Comparison of ENCODE assay signal across 23 cellular contexts in the genomic region with DNA sequence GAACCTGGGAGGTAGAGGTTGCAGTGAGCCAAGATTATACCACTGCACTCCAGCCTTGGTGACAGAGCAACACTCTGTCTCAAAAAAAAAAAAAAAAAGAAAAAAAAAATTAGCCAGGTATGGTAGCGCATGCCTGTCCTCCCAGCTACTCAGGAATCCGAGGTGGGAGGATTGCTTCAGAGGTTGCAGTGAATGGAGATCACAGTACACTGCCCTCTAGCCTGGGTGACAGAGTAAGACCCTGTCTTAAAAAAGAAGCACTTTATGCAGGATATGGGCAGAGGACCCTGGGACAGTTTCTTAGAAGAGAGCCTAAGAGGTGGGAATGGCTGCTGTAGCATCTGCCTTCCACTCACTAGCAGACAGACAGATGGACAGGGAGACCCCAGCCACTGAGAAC. TPM values are rescaled to one million over a fixed set of nuclear protein-coding genes. Genes with fewer than 3 reads are reported as not detected.
DNase-seq lines count a peak whose midpoint lies in the region; ATAC-seq, FAIRE-seq and TF ChIP-seq lines count a peak whose summit lies in the region.
"Had no signal": no experiment of that assay in that cellular context is flagged by ENCODE, and none has a peak within 500 bp of the region (broad histone marks: within the 10 kb centered on the region; RNA-seq: fewer than 3 reads in every experiment).

No MANE protein-coding gene starts in this region.

- no peak overlapping the region for H3K18ac ChIP-seq in H9 (ENCODE audit: insufficient read length, low read depth, low read length)

- H3K9ac ChIP-seq in H9 (ENCODE audit: extremely low read depth, insufficient read length, low read length), result no peak overlapping the region
- H3K9ac ChIP-seq in kidney (ENCODE audit: low read length in 2 of 2), result no peak overlapping the region

- no peak for FAIRE-seq in kidney (lab: Jason Lieb, UNC)
- FAIRE-seq: GM19239 had no signal

- H4K91ac ChIP-seq in H9 (ENCODE audit: insufficient read length, low read depth, low read length), result no peak overlapping the region

- TF ChIP-seq POLR2A in sigmoid colon (IDR thresholded peaks at IDR 0.05), result no peak

- no peak overlapping the region for H3K4me3 ChIP-seq in kidney (ENCODE audit: low read length in 2 of 2)
- no peak overlapping the region for H3K4me3 ChIP-seq in sigmoid colon
- H3K4me3 ChIP-seq: HAP-1, Peyer's patch, SJCRH30 had no signal

- H4K5ac ChIP-seq in H9 (ENCODE audit: insufficient read length, low read depth, low read length), result no peak overlapping the region

- peak; percentile 30; the same call in 1 of the 3 replicates for TF ChIP-seq CTCF in H9 (conservative IDR thresholded peaks at IDR 0.05)
- no peak for TF ChIP-seq CTCF in WTC11 (IDR thresholded peaks at IDR 0.05)
- TF ChIP-seq CTCF in kidney (IDR thresholded peaks at IDR 0.05; ENCODE audit: borderline replicate concordance, extremely low read depth, insufficient read depth), result peak; percentile 15
- no peak for TF ChIP-seq CTCF in sigmoid colon (IDR thresholded peaks at IDR 0.05)

- H3K9me3 ChIP-seq in H9 (ENCODE audit: control insufficient read depth, low read depth, low read length) (no peaks in the 10 kb centered on the region), kidney (ENCODE audit: control insufficient read depth in 1 of 2, low read length in 2 of 2) (no peaks in the 10 kb centered on the region), sigmoid colon (no peaks in the 10 kb centered on the region)
- H3K9me3 ChIP-seq: HAP-1, Peyer's patch, SJCRH30 had no signal

- H4K20me1 ChIP-seq in H9 (ENCODE audit: control insufficient read depth, insufficient read depth, insufficient read length), result no peaks in the 10 kb centered on the region

- no peaks in the 10 kb centered on the region for H3K79me1 ChIP-seq in H9 (ENCODE audit: insufficient read depth, low read depth, low read length, poor library complexity, severe bottlenecking)

- no peak overlapping the region for H3T11ph ChIP-seq in H9 (ENCODE audit: low read length)

- no peaks in the 10 kb centered on the region for H3K9me3 Mint-ChIP-seq in H9
- H3K9me3 Mint-ChIP-seq in WTC11, result no peaks in the 10 kb centered on the region
- no peaks in the 10 kb centered on the region for H3K9me3 Mint-ChIP-seq in activated CD4-positive, alpha-beta memory T cell treated with anti-CD3 and anti-CD28 coated beads for 36 hours
- H3K9me3 Mint-ChIP-seq: CD8-positive, alpha-beta memory T cell had no signal

- H2BK5ac ChIP-seq in H9 (ENCODE audit: insufficient read length, low read length), result no peak overlapping the region

- no peaks in the 10 kb centered on the region for H3K79me2 ChIP-seq in H9 (ENCODE audit: insufficient read depth, low read length)

- no peak for TF ChIP-seq EP300 in sigmoid colon (IDR thresholded peaks at IDR 0.05)

- no peak overlapping the region for H2BK120ac ChIP-seq in H9 (ENCODE audit: low read depth, low read length, poor library complexity, severe bottlenecking)

- no peaks in the 10 kb centered on the region for H3K23me2 ChIP-seq in H9 (ENCODE audit: insufficient read length, low read depth, low read length, poor library complexity, severe bottlenecking)

- H2AFZ ChIP-seq in H9 (ENCODE audit: low read length), result no peak overlapping the region

- H3K27me3 Mint-ChIP-seq in H9 (ENCODE audit: low read depth), result no peaks in the 10 kb centered on the region
- no peaks in the 10 kb centered on the region for H3K27me3 Mint-ChIP-seq in WTC11 (ENCODE audit: low read depth)
- no peaks in the 10 kb centered on the region for H3K27me3 Mint-ChIP-seq in activated CD4-positive, alpha-beta memory T cell treated with anti-CD3 and anti-CD28 coated beads for 36 hours
- H3K27me3 Mint-ChIP-seq: CD8-positive, alpha-beta memory T cell had no signal

- no peak overlapping the region for H3K4me3 Mint-ChIP-seq in H9
- H3K4me3 Mint-ChIP-seq in WTC11, result no peak overlapping the region
- no peak overlapping the region for H3K4me3 Mint-ChIP-seq in activated CD4-positive, alpha-beta memory T cell treated with anti-CD3 and anti-CD28 coated beads for 36 hours
- H3K4me3 Mint-ChIP-seq: CD8-positive, alpha-beta memory T cell had no signal

- H3K27ac ChIP-seq in H9 (ENCODE audit: insufficient read length, low read depth, low read length), result no peak overlapping the region
- no peak overlapping the region for H3K27ac ChIP-seq in kidney (ENCODE audit: low read depth in 2 of 2, low read length in 2 of 2)
- no peak overlapping the region for H3K27ac ChIP-seq in sigmoid colon
- H3K27ac ChIP-seq: C4-2B, Peyer's patch, SJCRH30 had no signal

- no peaks in the 10 kb centered on the region for H3K4me1 Mint-ChIP-seq in H9
- H3K4me1 Mint-ChIP-seq in WTC11, result no peaks in the 10 kb centered on the region
- H3K4me1 Mint-ChIP-seq in activated CD4-positive, alpha-beta memory T cell treated with anti-CD3 and anti-CD28 coated beads for 36 hours (ENCODE audit: low read depth), result peaks cover 2% of the 10 kb centered on the region

- no peaks in the 10 kb centered on the region for H3K27me3 ChIP-seq in H9 (ENCODE audit: insufficient read depth, low read length)
- no peaks in the 10 kb centered on the region for H3K27me3 ChIP-seq in sigmoid colon
- H3K27me3 ChIP-seq: Peyer's patch, SJCRH30 had no signal

- H2BK12ac ChIP-seq in H9 (ENCODE audit: insufficient read length, low read depth, low read length), result no peak overlapping the region

- H3K23ac ChIP-seq in H9 (ENCODE audit: insufficient read length, low read depth, low read length), result no peak overlapping the region

- H3K4me2 ChIP-seq in H9 (ENCODE audit: insufficient read depth, insufficient read length, low read length), result no peak overlapping the region

- DNase-seq in H9 (no peak), WTC11 (ENCODE audit: low spot score) (no peak), kidney (no peak), sigmoid colon (peak; percentile 22), NCI-H748 treated with DMSO at 0.1 percent for 48 hours (lab: John Stamatoyannopoulos, UW) (no peak)
- DNase-seq in activated CD4-positive, alpha-beta memory T cell treated with anti-CD3 and anti-CD28 coated beads for 36 hours, result no peak
- no peak for DNase-seq in activated CD4-positive, alpha-beta T cell treated with anti-CD3 and anti-CD28 coated beads for 4 hours
- DNase-seq: ACHN; Calu3; CD8-positive, alpha-beta memory T cell; DMS153; GDM1; KBM-7; NCI-H1105; NCI-H146; NCI-H2029; NCI-H524 treated with DMSO at 0.1 percent for 48 hours; Peyer's patch; SJCRH30 had no signal

- peak; percentile 69 for ATAC-seq in WTC11

- no peak overlapping the region for H2BK15ac ChIP-seq in H9 (ENCODE audit: low read depth, low read length)

- H3K4ac ChIP-seq in H9 (ENCODE audit: low read depth, low read length), result no peak overlapping the region

- no peak overlapping the region for H4K8ac ChIP-seq in H9 (replicated peaks; ENCODE audit: insufficient read length, low read depth, low read length)

- no CpG with 5 or more reads among the region's 2 CpGs for WGBS in H9 (ENCODE audit: extremely low coverage, insufficient read length, low lambda C conversion rate)
- WGBS in sigmoid colon, 2 donors, result 84 to 88% methylated on average over 2 of the region's 2 CpGs

- no peak overlapping the region for H3K14ac ChIP-seq in H9 (ENCODE audit: insufficient read depth, low read length)

- no peak overlapping the region; a peak in 1 of 7 replicates for H3K27ac Mint-ChIP-seq in H9
- no peak overlapping the region for H3K27ac Mint-ChIP-seq in WTC11
- no peak overlapping the region for H3K27ac Mint-ChIP-seq in activated CD4-positive, alpha-beta memory T cell treated with anti-CD3 and anti-CD28 coated beads for 36 hours

- H3K36me3 Mint-ChIP-seq in H9 (ENCODE audit: insufficient read depth in 1 of 3, low read depth in 3 of 3) (peaks cover 10 to 51% (median 41%) of the 10 kb centered on the region in 3 experiments), WTC11 (peaks cover 13% of the 10 kb centered on the region)
- H3K36me3 Mint-ChIP-seq in activated CD4-positive, alpha-beta memory T cell treated with anti-CD3 and anti-CD28 coated beads for 36 hours, result no peaks in the 10 kb centered on the region

- H3K36me3 ChIP-seq in kidney (ENCODE audit: control insufficient read depth in 1 of 2, insufficient read depth in 2 of 2, low read length in 2 of 2), result no peaks in the 10 kb centered on the region
- no peaks in the 10 kb centered on the region for H3K36me3 ChIP-seq in sigmoid colon
- H3K36me3 ChIP-seq: Peyer's patch had no signal

- no peak overlapping the region for H3K56ac ChIP-seq in H9 (ENCODE audit: insufficient read length, low read depth, low read length)

- POLR2A ChIA-PET in WTC11 (lab: Charles Lee), result interaction anchor here (0.6 kb wide), 1 partner anchor 45 kb away, joined by 3 read pairs; no protein-coding TSS in a partner anchor
- POLR2A ChIA-PET in activated CD4-positive, alpha-beta memory T cell treated with anti-CD3 and anti-CD28 coated beads for 36 hours (lab: Charles Lee), result no interaction called here

- CTCF ChIA-PET in WTC11 (lab: Charles Lee), result interaction anchor here (0.7 to 3.8 kb wide), 10 partner anchors 24 to 103 kb away, joined by 3 to 17 read pairs (median 4); a partner anchor contains a TSS
- CTCF ChIA-PET in activated CD4-positive, alpha-beta memory T cell treated with anti-CD3 and anti-CD28 coated beads for 36 hours (lab: Charles Lee), result interaction anchor here (0.6 kb wide), 1 partner anchor 343 kb away, joined by 3 read pairs; no protein-coding TSS in a partner anchor

- H2AK5ac ChIP-seq in H9 (ENCODE audit: insufficient read length, low read length), result no peak overlapping the region

- H3K4me1 ChIP-seq in H9 (ENCODE audit: insufficient read depth, low read length) (no peaks in the 10 kb centered on the region), kidney (ENCODE audit: control insufficient read depth in 1 of 2, insufficient read depth in 1 of 2, low read depth in 1 of 2, low read length in 2 of 2) (no peaks in the 10 kb centered on the region), sigmoid colon (peaks cover 0 to 9% (median 5%) of the 10 kb centered on the region in 4 donors)
- H3K4me1 ChIP-seq: HAP-1, Peyer's patch, SJCRH30 had no signal

- no peak overlapping the region for H2BK20ac ChIP-seq in H9 (ENCODE audit: low read depth, low read length, poor library complexity, severe bottlenecking)

- intact Hi-C loops in kidney (cut with DNase I), result no loop called here
- intact Hi-C loops in sigmoid colon (cut with DNase I), result no loop called here
- intact Hi-C loops in activated CD4-positive, alpha-beta memory T cell treated with anti-CD3 and anti-CD28 coated beads for 36 hours (cut with micrococcal nuclease), result no loop called here

RNA-seq across cellular contexts. Expression of a gene that starts 23.0 kb away (rescaled TPM):
- total RNA-seq in H9 (2021), result 24.5 and 24.7 TPM in 2 replicates
- 30.8 to 33.3 TPM (median 33.3 TPM) in 3 replicates for total RNA-seq in WTC11 (2021)
- 1.7 TPM for total RNA-seq in kidney
- polyA plus RNA-seq in kidney (ENCODE audit: insufficient read depth, low read depth, low replicate concordance), result 0.13 TPM
- total RNA-seq in sigmoid colon, result under 1 TPM in 3 of 4 donors, not detected in 1; 0.55 to 0.81 (median 0.71) TPM
- polyA plus RNA-seq in sigmoid colon, result 10 to 100 TPM in 1 of 3 donors, under 1 TPM in 2; 0.60 to 11.2 (median 0.92) TPM
- 10 to 100 TPM; 16.9 to 19.3 TPM for total RNA-seq in activated CD4-positive, alpha-beta memory T cell treated with anti-CD3 and anti-CD28 coated beads for 36 hours
- polyA plus RNA-seq: CD8-positive, alpha-beta memory T cell had no signal

RNA-seq across cellular contexts. Expression of a gene that starts 30.1 kb away (rescaled TPM):
- total RNA-seq in H9 (2021), result 0.26 TPM in 1 of 2 replicates, not detected in the other
- 0.09 to 0.20 TPM (median 0.11 TPM) in 3 replicates for total RNA-seq in WTC11 (2021)
- total RNA-seq in kidney, result 0.57 TPM
- not detected for polyA plus RNA-seq in kidney (ENCODE audit: insufficient read depth, low read depth, low replicate concordance)
- not detected for total RNA-seq in sigmoid colon
- polyA plus RNA-seq in sigmoid colon, result 1 to 10 TPM in 1 of 3 donors, not detected in 2; 2.6 TPM
- under 1 TPM; 0.51 to 0.90 TPM for total RNA-seq in activated CD4-positive, alpha-beta memory T cell treated with anti-CD3 and anti-CD28 coated beads for 36 hours
- total RNA-seq: Calu3, HT1080, Peyer's patch, SJCRH30 had no signal

RNA-seq across cellular contexts. Expression of a gene that starts 42.2 kb away (rescaled TPM):
- total RNA-seq in H9 (2021), result 96.6 and 100 TPM in 2 replicates
- 81.6 to 98.1 TPM (median 92.8 TPM) in 3 replicates for total RNA-seq in WTC11 (2021)
- 78.0 TPM for total RNA-seq in kidney
- 221 TPM for polyA plus RNA-seq in kidney (ENCODE audit: insufficient read depth, low read depth, low replicate concordance)
- total RNA-seq in sigmoid colon, result 100 to 1,000 TPM in 1 of 4 donors, 10 to 100 TPM in 3; 59.3 to 113 (median 67.2) TPM
- 10 to 100 TPM; 80.8 to 91.6 (median 84.1) TPM for polyA plus RNA-seq in sigmoid colon
- 10 to 100 TPM; 73.6 to 76.7 TPM for total RNA-seq in activated CD4-positive, alpha-beta memory T cell treated with anti-CD3 and anti-CD28 coated beads for 36 hours

RNA-seq across cellular contexts. Expression of a gene that starts 48.8 kb away (rescaled TPM):
- total RNA-seq in H9 (2021), result 18.7 and 20.8 TPM in 2 replicates
- total RNA-seq in WTC11 (2021), result 20.6 to 24.1 TPM (median 24.0 TPM) in 3 replicates
- total RNA-seq in kidney, result 49.3 TPM
- 13.7 TPM for polyA plus RNA-seq in kidney (ENCODE audit: insufficient read depth, low read depth, low replicate concordance)
- total RNA-seq in sigmoid colon, result 10 to 100 TPM; 39.8 to 61.6 (median 53.2) TPM
- 10 to 100 TPM; 13.2 to 31.2 (median 22.9) TPM for polyA plus RNA-seq in sigmoid colon
- 10 to 100 TPM; 35.9 to 39.7 TPM for total RNA-seq in activated CD4-positive, alpha-beta memory T cell treated with anti-CD3 and anti-CD28 coated beads for 36 hours

RNA-seq across cellular contexts. Expression of a gene that starts 51.9 kb away (rescaled TPM):
- total RNA-seq in H9 (2021), result 64.6 and 71.7 TPM in 2 replicates
- total RNA-seq in WTC11 (2021), result 37.1 to 50.1 TPM (median 38.2 TPM) in 3 replicates
- 24.0 TPM for total RNA-seq in kidney
- 26.2 TPM for polyA plus RNA-seq in kidney (ENCODE audit: insufficient read depth, low read depth, low replicate concordance)
- total RNA-seq in sigmoid colon, result 10 to 100 TPM; 12.2 to 22.9 (median 17.3) TPM
- polyA plus RNA-seq in sigmoid colon, result 10 to 100 TPM; 10.2 to 32.9 (median 18.0) TPM
- total RNA-seq in activated CD4-positive, alpha-beta memory T cell treated with anti-CD3 and anti-CD28 coated beads for 36 hours, result 10 to 100 TPM; 40.2 to 43.2 TPM

Comparison
In these comparisons a context has a peak if more than half of its experiments do, and no peak if none do; other contexts are left out.
1. CTCF ChIP-seq: peak in H9 (single experiment) and kidney (single experiment); none in WTC11 (single experiment) and sigmoid colon (0 of 4).